ENCODE assay signal across 10 cellular contexts in genomic region chr3:29285356-29286070, GRCh38. TPM values are rescaled to one million over a fixed set of nuclear protein-coding genes. Genes with fewer than 3 reads are reported as not detected.
DNase-seq lines count a peak whose midpoint lies in the region; ATAC-seq, FAIRE-seq and TF ChIP-seq lines count a peak whose summit lies in the region.
"Had no signal": no experiment of that assay in that cellular context is flagged by ENCODE, and none has a peak within 500 bp of the region (broad histone marks: within the 10 kb centered on the region; RNA-seq: fewer than 3 reads in every experiment).

No MANE protein-coding gene starts in this region.

- H3K4me3 ChIP-seq in GM12878 (peak overlapping the region; percentile 45; the same call in 1 of the 2 replicates), tibial nerve (peak overlapping the region; percentile 15 to 70 (median 30))

- no peaks in the 10 kb centered on the region for H4K20me1 ChIP-seq in GM12878 (ENCODE audit: control insufficient read depth, insufficient read depth)

- intact Hi-C loops in activated CD4-positive, alpha-beta T cell treated with anti-CD3 and anti-CD28 coated beads for 36 hours (cut with DNase I, micrococcal nuclease) = no loop called here
- intact Hi-C loops in GM12878 (cut with micrococcal nuclease; ENCODE audit: unreplicated experiment) = loop anchor here (2.0 to 10.0 kb wide), 2 partner anchors 41 to 301 kb away; no protein-coding TSS in a partner anchor

- peaks cover 36% of the 10 kb centered on the region for H3K4me1 Mint-ChIP-seq in activated CD4-positive, alpha-beta T cell treated with anti-CD3 and anti-CD28 coated beads for 36 hours
- peaks cover 25% of the 10 kb centered on the region for H3K4me1 Mint-ChIP-seq in activated CD8-positive, alpha-beta memory T cell treated with anti-CD3 and anti-CD28 coated beads, Interleukin-2, amount 10 ng/mL, durations not matched to agents 7 days and 5 days

- RAD21 ChIA-PET in GM12878 (lab: Charles Lee; ENCODE audit: unreplicated experiment) = interaction anchor here (0.7 to 1.2 kb wide), 5 partner anchors 39 to 83 kb away, joined by 3 to 4 read pairs (median 3); no protein-coding TSS in a partner anchor

- TF ChIP-seq EP300 in GM12878 (IDR thresholded peaks at IDR 0.05; ENCODE audit: borderline replicate concordance in 1 of 2, control insufficient read depth in 1 of 2, low read depth in 2 of 2, low read length in 2 of 2) = no peak
- TF ChIP-seq EP300 in tibial nerve (IDR thresholded peaks at IDR 0.05) = peak in 1 of 2 donors; percentile 17

- no peak for ATAC-seq in activated CD4-positive, alpha-beta T cell treated with anti-CD3 and anti-CD28 coated beads for 36 hours
- no peak for ATAC-seq in GM12878
- ATAC-seq in HG03469 (IDR thresholded peaks at IDR 0.05; ENCODE audit: unreplicated experiment) = no peak
- no peak for ATAC-seq in activated CD8-positive, alpha-beta memory T cell treated with anti-CD3 and anti-CD28 coated beads, Interleukin-2, amount 10 ng/mL, durations not matched to agents 7 days and 5 days

- H2AFZ ChIP-seq in GM12878 (ENCODE audit: control insufficient read depth, low read depth, low read length) = peak overlapping the region; percentile 71

- H3K79me2 ChIP-seq in GM12878 (ENCODE audit: control insufficient read depth, insufficient read depth, low read length) = peaks cover 17% of the 10 kb centered on the region

- no peaks in the 10 kb centered on the region for H3K36me3 Mint-ChIP-seq in activated CD4-positive, alpha-beta T cell treated with anti-CD3 and anti-CD28 coated beads for 36 hours (ENCODE audit: low read depth)
- H3K36me3 Mint-ChIP-seq in activated CD8-positive, alpha-beta memory T cell treated with anti-CD3 and anti-CD28 coated beads, Interleukin-2, amount 10 ng/mL, durations not matched to agents 7 days and 5 days = no peaks in the 10 kb centered on the region
- H3K36me3 Mint-ChIP-seq: activated naive CD8-positive, alpha-beta T cell had no signal

- peak overlapping the region; percentile 27 for H3K27ac ChIP-seq in GM12878 (ENCODE audit: control insufficient read depth, insufficient read depth)
- peak overlapping the region; percentile 43 to 93 (median 71) for H3K27ac ChIP-seq in tibial nerve

- no peak overlapping the region for H3K4me3 Mint-ChIP-seq in activated CD4-positive, alpha-beta T cell treated with anti-CD3 and anti-CD28 coated beads for 36 hours
- no peak overlapping the region for H3K4me3 Mint-ChIP-seq in activated CD8-positive, alpha-beta memory T cell treated with anti-CD3 and anti-CD28 coated beads, Interleukin-2, amount 10 ng/mL, durations not matched to agents 7 days and 5 days
- H3K4me3 Mint-ChIP-seq: activated naive CD8-positive, alpha-beta T cell; stimulated activated naive CD8-positive, alpha-beta T cell treated with anti-CD3 and anti-CD28 coated beads, Interleukin-15, Interleukin-2, amounts not matched to agents 100 ng/mL and 50 ng/mL, for 24 hours had no signal

- H3K36me3 ChIP-seq in GM12878 (ENCODE audit: control insufficient read depth in 2 of 2, insufficient read depth in 2 of 2, low read length in 1 of 2) (no peaks in the 10 kb centered on the region), tibial nerve (no peaks in the 10 kb centered on the region)

- H3K4me1 ChIP-seq in GM12878 (ENCODE audit: control insufficient read depth, insufficient read depth, low read length) = peaks cover 4% of the 10 kb centered on the region; the same call in 1 of the 2 replicates
- peaks cover 0 to 37% (median 7%) of the 10 kb centered on the region in 4 donors for H3K4me1 ChIP-seq in tibial nerve

- peak; percentile 18 for FAIRE-seq in GM12878 (lab: Jason Lieb, UNC)

- H3K9me3 ChIP-seq in GM12878 (replicated peaks; ENCODE audit: control insufficient read depth, insufficient read depth, low read length) (no peaks in the 10 kb centered on the region), tibial nerve (no peaks in the 10 kb centered on the region)

- POLR2A ChIA-PET in activated CD4-positive, alpha-beta T cell treated with anti-CD3 and anti-CD28 coated beads for 36 hours (lab: Charles Lee) = no interaction called here
- POLR2A ChIA-PET in GM12878 (lab: Charles Lee) = interaction anchor here (0.6 to 1.9 kb wide), 5 partner anchors 10 to 1244 kb away, joined by 3 to 7 read pairs (median 3); no protein-coding TSS in a partner anchor

- WGBS in GM12878 (ENCODE audit: insufficient coverage, insufficient replicate concordance, low lambda C conversion rate, missing lambda C conversion rate) = 44% methylated on average over 5 of the region's 5 CpGs
- 13 to 18% methylated on average over 5 of the region's 5 CpGs for WGBS in tibial nerve, 2 donors

- H3K27me3 Mint-ChIP-seq in activated CD4-positive, alpha-beta T cell treated with anti-CD3 and anti-CD28 coated beads for 36 hours = peaks cover 17% of the 10 kb centered on the region
- H3K27me3 Mint-ChIP-seq in activated CD8-positive, alpha-beta memory T cell treated with anti-CD3 and anti-CD28 coated beads, Interleukin-2, amount 10 ng/mL, durations not matched to agents 7 days and 5 days = peaks cover 20% of the 10 kb centered on the region

- in situ Hi-C loops in GM12878 (cut with MboI) = no loop called here

- H3K9ac ChIP-seq in GM12878 (ENCODE audit: control insufficient read depth, insufficient read depth, low read length) = peak overlapping the region; percentile 2; the same call in 1 of the 2 replicates

- no peaks in the 10 kb centered on the region for H3K9me3 Mint-ChIP-seq in activated CD4-positive, alpha-beta T cell treated with anti-CD3 and anti-CD28 coated beads for 36 hours (ENCODE audit: low read depth)
- H3K9me3 Mint-ChIP-seq in activated CD8-positive, alpha-beta memory T cell treated with anti-CD3 and anti-CD28 coated beads, Interleukin-2, amount 10 ng/mL, durations not matched to agents 7 days and 5 days (ENCODE audit: low read depth) = no peaks in the 10 kb centered on the region
- H3K9me3 Mint-ChIP-seq: stimulated activated naive CD8-positive, alpha-beta T cell treated with anti-CD3 and anti-CD28 coated beads, Interleukin-15, Interleukin-2, amounts not matched to agents 100 ng/mL and 50 ng/mL, for 24 hours had no signal

- no peak for DNase-seq in activated CD4-positive, alpha-beta T cell treated with anti-CD3 and anti-CD28 coated beads for 36 hours
- no peak for DNase-seq in activated CD4-positive, alpha-beta T cell treated with anti-CD3 and anti-CD28 coated beads for 48 hours
- DNase-seq in GM12878 (ENCODE audit: low read depth, low spot score) (no peak), kidney tubule cell (ENCODE audit: low spot score) (peak; percentile 22), tibial nerve (ENCODE audit: low spot score in 2 of 2) (no peak)
- no peak for DNase-seq in stimulated activated CD4-positive, alpha-beta T cell treated with anti-CD3 and anti-CD28 coated beads, Interleukin-4, amount 100 ng/mL, for 1 hour
- no peak for DNase-seq in activated CD8-positive, alpha-beta memory T cell treated with anti-CD3 and anti-CD28 coated beads, Interleukin-2, amount 10 ng/mL, durations not matched to agents 7 days and 5 days

- CTCF ChIA-PET in activated CD4-positive, alpha-beta T cell treated with anti-CD3 and anti-CD28 coated beads for 36 hours (lab: Charles Lee) = no interaction called here
- CTCF ChIA-PET in GM12878 (lab: Yijun Ruan, JAX) = interaction anchor here (0.6 to 2.0 kb wide), 4 partner anchors 34 to 144 kb away, joined by 3 to 6 read pairs (median 4); no protein-coding TSS in a partner anchor
- CTCF ChIA-PET in activated CD8-positive, alpha-beta memory T cell treated with anti-CD3 and anti-CD28 coated beads, Interleukin-2, amount 10 ng/mL, durations not matched to agents 7 days and 5 days (lab: Charles Lee) = no interaction called here

- H3K27me3 ChIP-seq in GM12878 (replicated peaks in 1 of 2; ENCODE audit: control insufficient read depth in 2 of 2, insufficient read depth in 2 of 2, low read length in 1 of 2) (no peaks in the 10 kb centered on the region), tibial nerve (no peaks in the 10 kb centered on the region)

- BruUV-seq in GM12878 (replicated peaks; lab: Mats Ljungman, UMichigan) = no TSS peak

- TF ChIP-seq CTCF in GM12878 (IDR thresholded peaks at IDR 0.05 in 2 of 3, conservative IDR thresholded peaks at IDR 0.05 in 1 of 3; ENCODE audit: control insufficient read depth in 2 of 3, extremely low read depth in 1 of 3, insufficient read depth in 1 of 3, low read depth in 3 of 3, low read length in 3 of 3) = no peak
- TF ChIP-seq CTCF in tibial nerve (IDR thresholded peaks at IDR 0.05) = no peak

- TF ChIP-seq RAD21 in GM12878 (IDR thresholded peaks at IDR 0.05; ENCODE audit: insufficient read depth, low read depth, low read length) = no peak

- no peak for TF ChIP-seq POLR2A in GM12878 (IDR thresholded peaks at IDR 0.05; ENCODE audit: low read depth, low read length)
- TF ChIP-seq POLR2A in tibial nerve (IDR thresholded peaks at IDR 0.05) = no peak

- peak overlapping the region; percentile 15 for H3K27ac Mint-ChIP-seq in activated CD4-positive, alpha-beta T cell treated with anti-CD3 and anti-CD28 coated beads for 36 hours
- H3K27ac Mint-ChIP-seq in activated CD8-positive, alpha-beta memory T cell treated with anti-CD3 and anti-CD28 coated beads, Interleukin-2, amount 10 ng/mL, durations not matched to agents 7 days and 5 days = no peak overlapping the region
- H3K27ac Mint-ChIP-seq: activated naive CD8-positive, alpha-beta T cell; stimulated activated naive CD8-positive, alpha-beta T cell treated with anti-CD3 and anti-CD28 coated beads, Interleukin-15, Interleukin-2, amounts not matched to agents 100 ng/mL and 50 ng/mL, for 24 hours had no signal

- peak overlapping the region; percentile 36 for H3K4me2 ChIP-seq in GM12878 (ENCODE audit: control insufficient read depth, insufficient read depth)

- SMC1A ChIA-PET in GM12878 (lab: Charles Lee; ENCODE audit: uncharacterized antibody, unreplicated experiment) = interaction anchor here (1.0 to 15.7 kb wide), 3 partner anchors 21 to 37 kb away, joined by 3 to 307 read pairs (median 3); no protein-coding TSS in a partner anchor

RNA-seq across cellular contexts. Expression of gene RBMS3, which starts 4.6 kb away (rescaled TPM):
- 1 to 10 TPM; 1.5 to 2.0 TPM for total RNA-seq in activated CD4-positive, alpha-beta T cell treated with anti-CD3 and anti-CD28 coated beads for 36 hours
- total RNA-seq in GM12878 (2013; cell fraction: nucleolus; rRNA removed) = 56.8 and 65.8 TPM in 2 replicates
- total RNA-seq in GM12878 (2014; rRNA removed) (3.8 and 4.8 TPM in 2 replicates), GM12878 (2014; rRNA removed; fragmentation: Illumina TruSeq; extraction: Trizol) (3.1 and 4.2 TPM in 2 replicates), GM12878 (2021) (3.4 and 4.4 TPM in 2 replicates), tibial nerve (100 to 1,000 TPM; 157 to 175 (median 161) TPM)
- 0.67 TPM for polyA plus RNA-seq in GM12878 (2011; ENCODE audit: low read depth)
- polyA plus RNA-seq in GM12878 (2011; rRNA removed) (4.0 and 4.7 TPM in 2 replicates), GM12878 (2014; fragmentation: Illumina TruSeq; extraction: Trizol) (1.3 and 1.7 TPM in 2 replicates), GM12878 (2014; fragmentation: Nextera tagmentation; extraction: Ambion mirVana) (1 to 10 TPM; 1.3 to 4.3 TPM), GM12878 (2014; rRNA removed) (0.79 and 1.3 TPM in 2 replicates), GM12878 (2016; fragmentation: Nextera tagmentation; extraction: Ambion mirVana) (1 to 10 TPM; 1.3 to 3.0 TPM)
- polyA plus RNA-seq in GM12878 (2011; cell fraction: cytosol; rRNA removed) = 3.5 and 4.0 TPM in 2 replicates
- polyA plus RNA-seq in GM12878 (2011; cell fraction: nucleus; rRNA removed) = 9.4 and 12.8 TPM in 2 replicates
- polyA plus RNA-seq in GM12878 (2012) = 1.8 and 2.0 TPM in 2 replicates
- polyA minus RNA-seq in GM12878 (2011; rRNA and poly(A)+ RNA removed) = 31.4 and 38.2 TPM in 2 replicates
- 6.5 and 7.1 TPM in 2 replicates for polyA minus RNA-seq in GM12878 (2011; cell fraction: cytosol; rRNA and poly(A)+ RNA removed)
- 30.6 and 45.5 TPM in 2 replicates for polyA minus RNA-seq in GM12878 (2011; cell fraction: nucleus; rRNA and poly(A)+ RNA removed)
- 1 to 10 TPM in 1 of 2 experiments, under 1 TPM in 1; 0.15 to 3.0 TPM for total RNA-seq in activated CD8-positive, alpha-beta memory T cell treated with anti-CD3 and anti-CD28 coated beads, Interleukin-2, amount 10 ng/mL, durations not matched to agents 7 days and 5 days
